In the genomic region with DNA sequence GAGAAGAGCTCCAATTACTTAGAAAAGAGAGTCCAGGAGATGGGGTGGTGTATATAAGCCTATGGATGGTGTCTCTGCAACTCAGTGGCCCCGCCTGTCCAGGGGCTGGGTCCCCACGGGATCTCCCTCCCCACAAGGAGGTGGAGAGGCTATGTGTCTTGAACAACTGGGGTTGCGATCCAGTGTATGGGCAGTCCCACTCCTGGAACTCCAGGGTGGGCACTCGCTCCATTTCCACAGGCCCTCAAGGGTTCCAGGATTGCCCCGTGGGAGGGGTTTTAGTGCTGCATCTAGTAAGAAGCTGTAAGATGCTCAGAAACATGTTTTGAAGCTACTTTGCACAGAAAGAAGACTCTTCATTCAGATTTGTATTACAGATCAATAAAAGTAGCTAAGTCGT, we compare ENCODE assay signal across 8 cellular contexts. TPM values are rescaled to one million over a fixed set of nuclear protein-coding genes. Genes with fewer than 3 reads are reported as not detected.
DNase-seq lines count a peak whose midpoint lies in the region; ATAC-seq and TF ChIP-seq lines count a peak whose summit lies in the region.

No MANE protein-coding gene starts in this region.

- H3K4me1 Mint-ChIP-seq in glutamatergic neuron (ENCODE audit: low read depth, unreplicated experiment): peaks cover 27% of the 10 kb centered on the region

- H3K27ac ChIP-seq in WERI-Rb-1: peak overlapping the region; percentile 97
- H3K27ac ChIP-seq in psoas muscle: peak overlapping the region; percentile 93

- H3K9me3 Mint-ChIP-seq in glutamatergic neuron (ENCODE audit: unreplicated experiment): peaks cover 9% of the 10 kb centered on the region

- peaks cover 30% of the 10 kb centered on the region for H3K4me1 ChIP-seq in psoas muscle

- H3K27me3 Mint-ChIP-seq in glutamatergic neuron (ENCODE audit: unreplicated experiment): peaks cover 4% of the 10 kb centered on the region

- in situ Hi-C loops in GM13976 (cut with MboI; ENCODE audit: low sequenced_read_pairs, unreplicated experiment): no loop called here

- 28 to 40% (median 35%) methylated on average over 6 of the region's 6 CpGs for WGBS in psoas muscle, 3 donors

- TF ChIP-seq CTCF in GM13976 (IDR thresholded peaks at IDR 0.05; ENCODE audit: borderline replicate concordance, control extremely low read depth, extremely low read depth, insufficient read depth, missing control alignments) (no peak), WERI-Rb-1 (IDR thresholded peaks at IDR 0.05; ENCODE audit: low read depth, low read length) (no peak), glutamatergic neuron (IDR thresholded peaks at IDR 0.05; ENCODE audit: partially characterized antibody, unreplicated experiment) (no peak), psoas muscle (IDR thresholded peaks at IDR 0.05) (no peak)

- H3K9me3 ChIP-seq in WERI-Rb-1 (ENCODE audit: severe bottlenecking) (no peaks in the 10 kb centered on the region), psoas muscle (no peaks in the 10 kb centered on the region)

- intact Hi-C loops in psoas muscle (cut with DNase I): no loop called here

- H3K36me3 Mint-ChIP-seq in glutamatergic neuron (ENCODE audit: unreplicated experiment): no peaks in the 10 kb centered on the region

- H3K27me3 ChIP-seq in WERI-Rb-1 (ENCODE audit: insufficient read depth, low read depth, severe bottlenecking) (no peaks in the 10 kb centered on the region), psoas muscle (ENCODE audit: insufficient read depth in 3 of 3, low read length in 2 of 3) (no peaks in the 10 kb centered on the region)

- peak overlapping the region; percentile 83 for H3K4me3 Mint-ChIP-seq in glutamatergic neuron (ENCODE audit: unreplicated experiment)

- H3K36me3 ChIP-seq in WERI-Rb-1: peaks cover 5% of the 10 kb centered on the region
- H3K36me3 ChIP-seq in psoas muscle (ENCODE audit: insufficient read depth in 1 of 2, low read depth in 1 of 2): no peaks in the 10 kb centered on the region

- H3K27ac Mint-ChIP-seq in glutamatergic neuron (ENCODE audit: unreplicated experiment): peak overlapping the region; percentile 81

- DNase-seq in GM13976 (ENCODE audit: low spot score) (peak; percentile 25), WERI-Rb-1 (peak; percentile 37), glutamatergic neuron (peak; percentile 30), psoas muscle (peak; percentile 17 to 52), iPS-NIHi7 (ENCODE audit: extremely low spot score) (no peak), retina (no peak), NCI-H2107 treated with DMSO at 0.1 percent for 48 hours (lab: John Stamatoyannopoulos, UW; ENCODE audit: unreplicated experiment) (no peak)

- H3K4me3 ChIP-seq in WERI-Rb-1 (ENCODE audit: low read depth, low read length) (peak overlapping the region; percentile 59), psoas muscle (peak overlapping the region; percentile 91)

- ATAC-seq in HG02981 (IDR thresholded peaks at IDR 0.05; ENCODE audit: unreplicated experiment) (peak; percentile 6), psoas muscle (peak in 1 of 4 donors; percentile 17)

RNA-seq across cellular contexts. Expression of a gene that starts 0.6 kb away (rescaled TPM):
- total RNA-seq in glutamatergic neuron (ENCODE audit: unreplicated experiment): 36.9 TPM
- 10 to 100 TPM; 35.8 to 49.6 (median 39.8) TPM for total RNA-seq in psoas muscle
- 10 to 100 TPM in 1 of 3 donors, 1 to 10 TPM in 2; 9.2 to 22.5 (median 9.8) TPM for polyA plus RNA-seq in psoas muscle

Comparison
In these comparisons a context has a peak if more than half of its experiments do, and no peak if none do; other contexts are left out.
1. DNase-seq: peak in GM13976 (single experiment), WERI-Rb-1 (single experiment), glutamatergic neuron (single experiment) and psoas muscle (2 of 2); none in iPS-NIHi7 (single experiment), retina (single experiment) and NCI-H2107 treated with DMSO at 0.1 percent for 48 hours (single experiment).